ENCODE assay signal across 8 cellular contexts in the genomic region with DNA sequence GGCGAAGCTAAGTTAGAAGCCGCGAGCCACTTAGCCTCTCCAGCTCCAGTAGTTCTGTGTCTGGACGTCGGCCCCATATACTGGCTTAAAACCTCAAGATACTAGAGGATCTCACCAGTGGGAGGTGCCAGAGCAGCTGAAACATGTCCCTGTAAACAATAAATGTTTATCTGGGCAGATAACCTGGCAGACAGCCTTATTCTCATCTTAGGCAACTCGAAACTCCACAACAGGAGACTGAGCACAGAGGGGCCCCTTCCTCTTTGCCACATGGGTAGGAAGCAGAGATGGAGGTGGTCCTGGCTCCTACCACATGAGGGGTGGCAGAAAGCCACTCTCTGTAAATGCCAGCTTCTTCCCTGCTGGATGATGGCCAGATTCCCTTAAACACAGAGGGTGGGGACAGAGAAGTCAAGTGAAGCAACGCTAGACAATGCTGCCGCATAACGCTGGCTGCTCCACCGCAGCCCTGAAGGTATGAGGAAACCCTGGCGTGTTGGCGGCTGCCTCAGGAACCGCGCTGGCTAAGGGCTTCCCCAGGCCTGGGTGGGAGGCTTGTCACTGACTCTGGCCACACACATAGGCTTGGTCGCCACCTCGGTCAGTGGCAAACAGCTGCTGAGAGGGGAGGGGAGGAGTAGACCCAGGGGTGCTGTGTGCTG.
DNase-seq lines count a peak whose midpoint lies in the region; ATAC-seq and TF ChIP-seq lines count a peak whose summit lies in the region.

No MANE protein-coding gene starts in this region.

- H3K36me3 Mint-ChIP-seq in stimulated activated memory B cell treated with anti-CD40 and anti-IgM and Interleukin-4, amounts not matched to agents 10 μg/mL and 1 μg/mL and 100 μg/mL, for 72 hours: peaks cover 20% of the 10 kb centered on the region

- H3K4me1 Mint-ChIP-seq in stimulated activated memory B cell treated with anti-CD40 and anti-IgM and Interleukin-4, amounts not matched to agents 10 μg/mL and 1 μg/mL and 100 μg/mL, for 72 hours: peaks cover 23% of the 10 kb centered on the region

- no peaks in the 10 kb centered on the region for H3K27me3 Mint-ChIP-seq in stimulated activated memory B cell treated with anti-CD40 and anti-IgM and Interleukin-4, amounts not matched to agents 10 μg/mL and 1 μg/mL and 100 μg/mL, for 72 hours

- DNase-seq in Ammon's horn (ENCODE audit: low spot score) (peak; percentile 73), astrocyte of the hippocampus (ENCODE audit: low read depth, low spot score) (peak; percentile 73), iPS-NIHi7 (ENCODE audit: extremely low spot score) (peak; percentile 35)

- peak; percentile 43; the same call in 1 of the 2 replicates for TF ChIP-seq CTCF in LNCAP (IDR thresholded peaks at IDR 0.05)

- peak overlapping the region; percentile 65 for H3K27ac Mint-ChIP-seq in stimulated activated memory B cell treated with anti-CD40 and anti-IgM and Interleukin-4, amounts not matched to agents 10 μg/mL and 1 μg/mL and 100 μg/mL, for 72 hours

- no peak overlapping the region for H3K4me3 Mint-ChIP-seq in stimulated activated memory B cell treated with anti-CD40 and anti-IgM and Interleukin-4, amounts not matched to agents 10 μg/mL and 1 μg/mL and 100 μg/mL, for 72 hours

- H3K9me3 Mint-ChIP-seq in stimulated activated memory B cell treated with anti-CD40 and anti-IgM and Interleukin-4, amounts not matched to agents 10 μg/mL and 1 μg/mL and 100 μg/mL, for 72 hours: no peaks in the 10 kb centered on the region

- peak; percentile 51 for ATAC-seq in stimulated activated memory B cell treated with anti-CD40 and anti-IgM and Interleukin-4, amounts not matched to agents 10 μg/mL and 1 μg/mL and 100 μg/mL, for 72 hours
- ATAC-seq in HG02852 (IDR thresholded peaks at IDR 0.05; ENCODE audit: unreplicated experiment) (no peak), HG02885 (IDR thresholded peaks at IDR 0.05; ENCODE audit: poor library complexity, unreplicated experiment) (no peak), GM18498 (IDR thresholded peaks at IDR 0.05; ENCODE audit: unreplicated experiment) (no peak)
